8 cellular contexts compared by ENCODE assay signal in genomic region chr6:28400122-28400451, GRCh38. TPM values are rescaled to one million over a fixed set of nuclear protein-coding genes. Genes with fewer than 3 reads are reported as not detected.
DNase-seq lines count a peak whose midpoint lies in the region; ATAC-seq and TF ChIP-seq lines count a peak whose summit lies in the region.

No MANE protein-coding gene starts in this region.

- peaks cover 4% of the 10 kb centered on the region for H3K4me1 ChIP-seq in osteoblast (ENCODE audit: insufficient read depth, low read length)

- H3K27ac ChIP-seq in CD4-positive, alpha-beta T cell (ENCODE audit: low read depth, low read length), result no peak overlapping the region
- peak overlapping the region; percentile 80 for H3K27ac ChIP-seq in RWPE1
- H3K27ac ChIP-seq in epithelial cell of prostate, result peak overlapping the region; percentile 57
- peak overlapping the region; percentile 78 for H3K27ac ChIP-seq in osteoblast (ENCODE audit: low read depth, low read length)

- H3K4me2 ChIP-seq in osteoblast (ENCODE audit: insufficient read depth, low read length), result peak overlapping the region; percentile 94

- H3K9me3 ChIP-seq in CD4-positive, alpha-beta T cell (ENCODE audit: control insufficient read depth, low read length), result no peaks in the 10 kb centered on the region
- H3K9me3 ChIP-seq in osteoblast (ENCODE audit: low read depth, low read length), result no peaks in the 10 kb centered on the region

- peaks cover 34% of the 10 kb centered on the region for H3K27me3 Mint-ChIP-seq in CD4-positive, alpha-beta T cell

- H3K4me3 Mint-ChIP-seq in CD4-positive, alpha-beta T cell, result peak overlapping the region; percentile 97

- POLR2A ChIA-PET in CD4-positive, alpha-beta T cell (lab: Charles Lee), result interaction anchor here (2.2 kb wide), 1 partner anchor 259 kb away, joined by 14 read pairs; the partner anchor contains the start of gene ZKSCAN8
- POLR2A ChIA-PET in RWPE1 (lab: Yijun Ruan, JAX; ENCODE audit: low non-redundant PET), result no interaction called here

- TF ChIP-seq CTCF in CD4-positive, alpha-beta T cell (IDR thresholded peaks at IDR 0.05), result no peak
- TF ChIP-seq CTCF in RWPE1 (conservative IDR thresholded peaks at IDR 0.05; ENCODE audit: low read depth) (no peak), osteoblast (IDR thresholded peaks at IDR 0.05; ENCODE audit: extremely low read depth, low read depth, low read length) (no peak)

- H3K9me3 Mint-ChIP-seq in CD4-positive, alpha-beta T cell, result peaks cover 2% of the 10 kb centered on the region

- no peaks in the 10 kb centered on the region for H4K20me1 ChIP-seq in osteoblast (ENCODE audit: insufficient read depth, low read length)

- no peaks in the 10 kb centered on the region for H3K27me3 ChIP-seq in CD4-positive, alpha-beta T cell (ENCODE audit: control insufficient read depth, insufficient read depth, low read length)
- H3K27me3 ChIP-seq in osteoblast (ENCODE audit: insufficient read depth, low read length), result no peaks in the 10 kb centered on the region

- H3K4me1 Mint-ChIP-seq in CD4-positive, alpha-beta T cell (ENCODE audit: low read depth), result peaks cover 51% of the 10 kb centered on the region

- peak overlapping the region; percentile 86 for H3K27ac Mint-ChIP-seq in CD4-positive, alpha-beta T cell

- peaks cover 47% of the 10 kb centered on the region for H3K36me3 Mint-ChIP-seq in CD4-positive, alpha-beta T cell (ENCODE audit: low read depth)

- H3K79me2 ChIP-seq in osteoblast (ENCODE audit: insufficient read depth, low read length), result peaks cover 41% of the 10 kb centered on the region

- H3K36me3 ChIP-seq in osteoblast (ENCODE audit: insufficient read depth, low read length), result peaks cover 5% of the 10 kb centered on the region

- peak overlapping the region; percentile 98 for H2AFZ ChIP-seq in osteoblast (ENCODE audit: low read length)

- CTCF ChIA-PET in CD4-positive, alpha-beta T cell (lab: Charles Lee), result interaction anchor here (2.6 kb wide), 1 partner anchor 44 kb away, joined by 5 read pairs; no protein-coding TSS in a partner anchor
- CTCF ChIA-PET in RWPE1 (lab: Yijun Ruan, JAX), result interaction anchor here (0.7 kb wide), 1 partner anchor 539 kb away, joined by 3 read pairs; no protein-coding TSS in a partner anchor

- intact Hi-C loops in CD4-positive, alpha-beta T cell (cut with DNase I, micrococcal nuclease), result loop anchor here (2.0 to 5.0 kb wide), 3 partner anchors 47 to 148 kb away; partner anchors contain the start of gene ZKSCAN4 (in 1 of the 2)

- ATAC-seq in CD4-positive, alpha-beta T cell (ENCODE audit: poor library complexity), result no peak
- no peak for ATAC-seq in HG02623 (IDR thresholded peaks at IDR 0.05; ENCODE audit: unreplicated experiment)
- ATAC-seq in GM21717 (IDR thresholded peaks at IDR 0.05; ENCODE audit: unreplicated experiment), result no peak

- DNase-seq in CD4-positive, alpha-beta T cell, result no peak
- DNase-seq in RWPE1 (ENCODE audit: low spot score) (no peak), epithelial cell of prostate (ENCODE audit: low read depth, low spot score) (no peak), osteoblast (ENCODE audit: insufficient read length, low spot score, missing footprints) (no peak), hepatic stellate cell (ENCODE audit: low spot score) (no peak), globus pallidus (ENCODE audit: low spot score) (no peak)

- H3K4me3 ChIP-seq in osteoblast (ENCODE audit: insufficient read depth, low read length), result peak overlapping the region; percentile 96

RNA-seq across cellular contexts. Expression of gene ZSCAN12, which starts 0.5 kb away (rescaled TPM):
- total RNA-seq in CD4-positive, alpha-beta T cell, result 1 to 10 TPM; 2.0 to 2.3 TPM
- total RNA-seq in osteoblast, result 8.3 and 10.1 TPM in 2 replicates

RNA-seq across cellular contexts. Expression of gene ZSCAN23, which starts 43.2 kb away (rescaled TPM):
- total RNA-seq in CD4-positive, alpha-beta T cell, result under 1 TPM; 0.19 to 0.78 TPM
- total RNA-seq in osteoblast, result 6.9 and 7.4 TPM in 2 replicates

RNA-seq across cellular contexts. Expression of gene ZKSCAN3, which starts 50.3 kb away (rescaled TPM):
- under 1 TPM; 0.88 to 0.89 TPM for total RNA-seq in CD4-positive, alpha-beta T cell
- total RNA-seq in osteoblast, result 2.9 and 3.5 TPM in 2 replicates
